ENCODE assay signal across 20 cellular contexts in genomic region chr1:246126580-246126979, GRCh38.
DNase-seq lines count a peak whose midpoint lies in the region; ATAC-seq, FAIRE-seq and TF ChIP-seq lines count a peak whose summit lies in the region.
"Had no signal": no experiment of that assay in that cellular context is flagged by ENCODE, and none has a peak within 500 bp of the region (broad histone marks: within the 10 kb centered on the region; RNA-seq: fewer than 3 reads in every experiment).

No MANE protein-coding gene starts in this region.

- H3K27me3 ChIP-seq in K562 (ENCODE audit: control insufficient read depth in 2 of 2, insufficient read depth in 2 of 2, low read length in 2 of 2): no peaks in the 10 kb centered on the region
- H3K27me3 ChIP-seq in tibial artery: no peaks in the 10 kb centered on the region
- H3K27me3 ChIP-seq: BE2C, BLaER1 had no signal

- H3K9me1 ChIP-seq in K562 (ENCODE audit: control insufficient read depth, insufficient read depth, low read length): no peaks in the 10 kb centered on the region

- no peak for ATAC-seq in K562
- ATAC-seq: GM12878 had no signal

- H3K4me3 ChIP-seq in K562 (no peak overlapping the region), tibial artery (no peak overlapping the region)
- H3K4me3 ChIP-seq: BLaER1, GM12878 had no signal

- no peak overlapping the region for H2AFZ ChIP-seq in K562 (ENCODE audit: low read depth, low read length)

- in situ Hi-C loops in K562 (cut with MboI): no loop called here
- in situ Hi-C loops in KBM-7 (cut with MboI; ENCODE audit: low pct_unique_long_range_greater_than_20kb, low sequenced_read_pairs): no loop called here

- CTCF ChIA-PET in K562 (lab: Yijun Ruan, JAX; ENCODE audit: low intra/inter-chr PET ratio): no interaction called here

- TF ChIP-seq CTCF in D721Med (IDR thresholded peaks at IDR 0.05; ENCODE audit: insufficient read depth, missing control alignments): no peak
- no peak for TF ChIP-seq CTCF in K562 (IDR thresholded peaks at IDR 0.05 in 2 of 3, conservative IDR thresholded peaks at IDR 0.05 in 1 of 3; ENCODE audit: insufficient read depth in 2 of 3, low read depth in 1 of 3, low read length in 3 of 3)
- TF ChIP-seq CTCF in tibial artery (IDR thresholded peaks at IDR 0.05): no peak

- DNase-seq in D721Med (ENCODE audit: insufficient read length, low spot score): no peak
- DNase-seq in K562 (ENCODE audit: extremely low read depth in 1 of 4, low spot score in 3 of 4): no peak
- DNase-seq in KBM-7: no peak
- no peak for DNase-seq in tibial artery
- DNase-seq: 8988T; ACHN; BE2C; C1 segment of cervical spinal cord; CD4-positive, alpha-beta memory T cell; CD4-positive, CD25-positive, alpha-beta regulatory T cell; CD8-positive, alpha-beta memory T cell; COR-L47; DMS79 treated with DMSO at 0.1 percent for 48 hours; GDM1 had no signal

- H3K9ac ChIP-seq in K562 (ENCODE audit: insufficient read depth in 1 of 2, low read depth in 2 of 2, low read length in 2 of 2): no peak overlapping the region
- H3K9ac ChIP-seq: BLaER1 had no signal

- intact Hi-C loops in K562 (cut with micrococcal nuclease) (no loop called here), tibial artery (cut with DNase I; ENCODE audit: low total_unique reads) (no loop called here)

- no TSS peak for BruUV-seq in K562 (replicated peaks; lab: Mats Ljungman, UMichigan)

- TF ChIP-seq POLR2A in K562 (conservative IDR thresholded peaks at IDR 0.05): no peak

- TF ChIP-seq EP300 in K562 (IDR thresholded peaks at IDR 0.05; ENCODE audit: low read length): no peak

- H3K36me3 ChIP-seq in K562 (ENCODE audit: control insufficient read depth, insufficient read depth, low read length) (no peaks in the 10 kb centered on the region; the same call in 2 of the 3 replicates), tibial artery (no peaks in the 10 kb centered on the region)
- H3K36me3 ChIP-seq: BE2C had no signal

- FAIRE-seq in D721Med (lab: Jason Lieb, UNC) (peak; percentile 48), G401.6 (lab: Jason Lieb, UNC) (peak; percentile 31), K562 (lab: Jason Lieb, UNC) (no peak)
- FAIRE-seq: A204.1, GM12892, GM18507 had no signal

- H3K27ac ChIP-seq in K562 (ENCODE audit: extremely low read depth, low read depth, low read length) (no peak overlapping the region), tibial artery (no peak overlapping the region)
- H3K27ac ChIP-seq: BLaER1 had no signal

- no peak for TF ChIP-seq RAD21 in K562 (CRISPR knock-in tag; conservative IDR thresholded peaks at IDR 0.05 in 1 of 2, IDR thresholded peaks at IDR 0.05 in 1 of 2)

- H4K20me1 ChIP-seq in K562 (replicated peaks; ENCODE audit: control insufficient read depth, insufficient read depth, low read length): no peaks in the 10 kb centered on the region
- H4K20me1 ChIP-seq: BLaER1 had no signal

- H3K9me3 ChIP-seq in K562 (replicated peaks; ENCODE audit: control insufficient read depth, insufficient read depth, low read depth, low read length) (no peaks in the 10 kb centered on the region), tibial artery (no peaks in the 10 kb centered on the region)
- H3K9me3 ChIP-seq: BE2C, BLaER1 had no signal

- no peak overlapping the region for H3K4me2 ChIP-seq in K562 (ENCODE audit: insufficient read depth, low read length)
- H3K4me2 ChIP-seq: BLaER1 had no signal

- POLR2A ChIA-PET in K562 (lab: Yijun Ruan, JAX): no interaction called here

- no peaks in the 10 kb centered on the region; a peak in 1 of 5 replicates for H3K4me1 ChIP-seq in K562 (replicated peaks in 1 of 2; ENCODE audit: control insufficient read depth in 2 of 2, insufficient read depth in 2 of 2, low read length in 2 of 2)
- H3K4me1 ChIP-seq in tibial artery: no peaks in the 10 kb centered on the region
- H3K4me1 ChIP-seq: BLaER1 had no signal

- no peaks in the 10 kb centered on the region; the same call in 2 of the 3 replicates for H3K79me2 ChIP-seq in K562 (ENCODE audit: control insufficient read depth, insufficient read depth, low read length)

TF ChIP-seq in K562, 482 proteins besides CTCF, POLR2A, EP300 and RAD21:
- TF ChIP-seq SAP30 (IDR thresholded peaks at IDR 0.05; ENCODE audit: borderline replicate concordance, insufficient read depth, low read depth, low read length, poor library complexity, severe bottlenecking): no peak
- peak; percentile 58 for TF ChIP-seq ATF3 (IDR thresholded peaks at IDR 0.05)
- no peak for TF ChIP-seq ATF3 (CRISPR knock-in tag; conservative IDR thresholded peaks at IDR 0.05)
